Comparison of ENCODE assay signal across 9 cellular contexts in the genomic region with DNA sequence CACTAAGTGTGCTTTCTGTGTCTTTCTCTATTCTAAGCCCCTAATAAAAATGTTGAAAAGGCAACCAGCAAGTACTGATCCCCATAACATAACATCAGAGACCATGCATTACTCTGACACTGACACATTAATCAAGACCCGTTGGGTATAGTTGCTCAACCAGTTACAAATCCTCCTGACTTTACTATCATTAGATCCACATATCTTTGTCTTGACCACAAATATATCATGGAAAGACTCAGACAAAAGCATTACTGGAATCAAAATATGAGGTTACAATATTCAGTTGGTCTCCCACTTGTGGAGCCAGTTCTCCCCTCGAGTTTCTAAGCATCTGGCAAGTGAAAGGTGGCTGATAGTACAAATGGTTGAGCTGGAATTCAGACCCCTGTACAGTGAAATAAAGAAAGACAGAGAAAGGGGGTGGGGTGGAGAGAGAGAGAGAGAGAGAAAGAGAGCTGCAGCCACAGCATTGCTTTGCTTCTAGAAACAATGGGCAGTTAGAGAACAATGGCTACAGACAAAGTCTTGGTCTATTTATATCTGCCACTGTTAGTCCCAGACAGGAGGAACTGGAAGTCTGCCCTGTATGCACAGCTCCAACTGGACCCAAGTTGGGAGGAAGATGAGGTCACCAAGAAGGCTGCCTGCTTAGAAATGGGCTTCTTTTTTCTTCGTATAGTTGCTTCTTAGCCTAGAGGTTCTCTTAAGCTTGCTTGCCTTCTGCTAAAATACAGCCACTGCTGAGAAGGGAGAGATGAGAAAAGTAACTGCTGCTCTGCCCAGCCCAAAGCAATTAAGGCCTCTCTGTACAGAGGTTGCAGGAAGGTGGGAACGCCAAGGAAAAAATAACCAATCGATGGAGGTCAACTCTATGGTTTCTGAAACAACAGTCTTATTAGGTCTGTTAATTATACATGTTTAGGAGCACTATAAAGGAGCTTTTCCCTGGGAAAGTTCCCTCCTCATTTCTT.
DNase-seq lines count a peak whose midpoint lies in the region; ATAC-seq and TF ChIP-seq lines count a peak whose summit lies in the region.
"Had no signal": no experiment of that assay in that cellular context is flagged by ENCODE, and none has a peak within 500 bp of the region (broad histone marks: within the 10 kb centered on the region; RNA-seq: fewer than 3 reads in every experiment).

No MANE protein-coding gene starts in this region.

- H3K14ac ChIP-seq in mesenchymal stem cell (ENCODE audit: low read length in 2 of 2), result no peak overlapping the region

- H3K9me3 ChIP-seq in mesenchymal stem cell (ENCODE audit: control insufficient read depth, low read length) (no peaks in the 10 kb centered on the region), vagina (no peaks in the 10 kb centered on the region)

- H3K23ac ChIP-seq in mesenchymal stem cell (ENCODE audit: low read length in 2 of 2), result no peak overlapping the region

- ATAC-seq in Right ventricle myocardium inferior, result peak; percentile 68
- ATAC-seq in central memory CD8-positive, alpha-beta T cell (replicated peaks; ENCODE audit: extremely low read depth, poor library complexity, severe bottlenecking), result no peak
- no peak for ATAC-seq in sciatic nerve
- ATAC-seq in GM18858 (IDR thresholded peaks at IDR 0.05; ENCODE audit: unreplicated experiment), result no peak
- ATAC-seq: activated CD4-positive, CD25-positive, alpha-beta regulatory T cell treated with anti-CD3 and anti-CD28 coated beads, Interleukin-2, amount 50 U/mL, for 24 hours had no signal

- peak overlapping the region; percentile 29 for H3K4me2 ChIP-seq in mesenchymal stem cell (ENCODE audit: low read length, poor library complexity, severe bottlenecking)

- H4K91ac ChIP-seq in mesenchymal stem cell (ENCODE audit: low read length), result no peak overlapping the region

- peaks cover 2% of the 10 kb centered on the region for H3K79me1 ChIP-seq in mesenchymal stem cell (replicated peaks; ENCODE audit: low read length, poor library complexity, severe bottlenecking)

- TF ChIP-seq CTCF in vagina (IDR thresholded peaks at IDR 0.05), result no peak

- intact Hi-C loops in Right ventricle myocardium inferior (cut with DNase I) (no loop called here), cardiac septum (cut with DNase I) (loop anchor here (5.0 kb wide), 1 partner anchor 35 kb away; no protein-coding TSS in a partner anchor), vagina (cut with DNase I) (no loop called here), sciatic nerve (cut with DNase I) (no loop called here)

- peak overlapping the region; percentile 49 to 84 for H3K4ac ChIP-seq in mesenchymal stem cell (ENCODE audit: low read depth in 1 of 2, low read length in 2 of 2)

- H3K27me3 ChIP-seq in mesenchymal stem cell (ENCODE audit: control insufficient read depth in 1 of 2, insufficient read depth in 1 of 2, low read length in 2 of 2) (no peaks in the 10 kb centered on the region), vagina (no peaks in the 10 kb centered on the region)

- H3K4me3 ChIP-seq in mesenchymal stem cell (ENCODE audit: insufficient read depth in 1 of 2, low read depth in 1 of 2, low read length in 2 of 2) (peak overlapping the region in 1 of 2 experiments; percentile 20), vagina (no peak overlapping the region)

- H3K27ac ChIP-seq in mesenchymal stem cell (ENCODE audit: low read length, poor library complexity, severe bottlenecking) (peak overlapping the region; percentile 16), vagina (peak overlapping the region; percentile 79)

- H3K36me3 Mint-ChIP-seq in central memory CD8-positive, alpha-beta T cell (ENCODE audit: insufficient read depth), result peaks cover 84% of the 10 kb centered on the region

- H3K4me1 Mint-ChIP-seq in central memory CD8-positive, alpha-beta T cell, result peaks cover 96% of the 10 kb centered on the region

- H2AFZ ChIP-seq in mesenchymal stem cell (ENCODE audit: low read depth, low read length), result no peak overlapping the region

- H2BK15ac ChIP-seq in mesenchymal stem cell (ENCODE audit: low read depth, poor library complexity, severe bottlenecking), result peak overlapping the region; percentile 33

- peak overlapping the region; percentile 98 for H3K4me3 Mint-ChIP-seq in central memory CD8-positive, alpha-beta T cell

- H2AK5ac ChIP-seq in mesenchymal stem cell (ENCODE audit: low read length, severe bottlenecking), result peak overlapping the region; percentile 49

- DNase-seq in Right ventricle myocardium inferior (ENCODE audit: missing footprints) (no peak), cardiac septum (ENCODE audit: low spot score) (no peak), mesenchymal stem cell (peak; percentile 78), vagina (ENCODE audit: extremely low spot score in 2 of 2) (no peak), sciatic nerve (ENCODE audit: low spot score) (no peak), NCI-H1048 (lab: John Stamatoyannopoulos, UW) (no peak)
- DNase-seq in central memory CD8-positive, alpha-beta T cell (ENCODE audit: low spot score in 2 of 2), result no peak

- H3K9ac ChIP-seq in mesenchymal stem cell (ENCODE audit: low read length), result peak overlapping the region; percentile 52

- peak overlapping the region; percentile 91 for H3K27ac Mint-ChIP-seq in central memory CD8-positive, alpha-beta T cell (ENCODE audit: low read depth)

- H3K4me1 ChIP-seq in mesenchymal stem cell (ENCODE audit: control insufficient read depth, insufficient read depth, low read depth, low read length), result peaks cover 36% of the 10 kb centered on the region
- peaks cover 98% of the 10 kb centered on the region for H3K4me1 ChIP-seq in vagina

- no peaks in the 10 kb centered on the region for H3K27me3 Mint-ChIP-seq in central memory CD8-positive, alpha-beta T cell

- TF ChIP-seq POLR2A in vagina (IDR thresholded peaks at IDR 0.05), result no peak

- H3K18ac ChIP-seq in mesenchymal stem cell (ENCODE audit: low read depth in 1 of 2, low read length in 2 of 2), result peak overlapping the region; percentile 23 to 64

- H3K9me3 Mint-ChIP-seq in central memory CD8-positive, alpha-beta T cell, result no peaks in the 10 kb centered on the region

- H2BK120ac ChIP-seq in mesenchymal stem cell (ENCODE audit: low read depth, low read length), result peak overlapping the region; percentile 64

- H3K36me3 ChIP-seq in mesenchymal stem cell (ENCODE audit: control insufficient read depth in 1 of 2, insufficient read depth in 2 of 2, low read depth in 1 of 2, low read length in 2 of 2), result peaks cover 14 to 16% of the 10 kb centered on the region in 2 experiments
- H3K36me3 ChIP-seq in vagina, result no peaks in the 10 kb centered on the region

- peak overlapping the region; percentile 29 to 72 for H2BK12ac ChIP-seq in mesenchymal stem cell (ENCODE audit: low read length in 2 of 2)

- 81% methylated on average over 3 of the region's 5 CpGs for WGBS in mesenchymal stem cell

- no peak overlapping the region for H4K8ac ChIP-seq in mesenchymal stem cell (ENCODE audit: low read length)

- H2BK5ac ChIP-seq in mesenchymal stem cell (ENCODE audit: low read depth, low read length, poor library complexity, severe bottlenecking), result no peak overlapping the region
